15 cellular contexts compared by ENCODE assay signal in genomic region chr9:83312543-83312942, GRCh38.
DNase-seq lines count a peak whose midpoint lies in the region; TF ChIP-seq lines count a peak whose summit lies in the region.
"Had no signal": no experiment of that assay in that cellular context is flagged by ENCODE, and none has a peak within 500 bp of the region (broad histone marks: within the 10 kb centered on the region; RNA-seq: fewer than 3 reads in every experiment).

No MANE protein-coding gene starts in this region.

- no peak overlapping the region for H3K4me3 ChIP-seq in epithelial cell of esophagus (ENCODE audit: low read length)
- H3K4me3 ChIP-seq: PC-9, SK-N-MC had no signal

- no peaks in the 10 kb centered on the region for H3K27me3 Mint-ChIP-seq in T-helper 2 cell treated with Interferon-gamma antibody and Interleukin-4, amounts not matched to agents 5 μg/mL and 100 μg/mL, for 36 hours (ENCODE audit: low read depth)

- TF ChIP-seq CTCF in epithelial cell of esophagus (IDR thresholded peaks at IDR 0.05; ENCODE audit: insufficient read depth, low read depth, low read length, missing control alignments): no peak

- H3K4me3 Mint-ChIP-seq in T-helper 2 cell treated with Interferon-gamma antibody and Interleukin-4, amounts not matched to agents 5 μg/mL and 100 μg/mL, for 36 hours: no peak overlapping the region

- no peak overlapping the region for H3K27ac Mint-ChIP-seq in T-helper 2 cell treated with Interferon-gamma antibody and Interleukin-4, amounts not matched to agents 5 μg/mL and 100 μg/mL, for 36 hours

- no peaks in the 10 kb centered on the region for H3K4me1 Mint-ChIP-seq in T-helper 2 cell treated with Interferon-gamma antibody and Interleukin-4, amounts not matched to agents 5 μg/mL and 100 μg/mL, for 36 hours (ENCODE audit: low read depth)

- DNase-seq in COR-L47 (lab: John Stamatoyannopoulos, UW) (peak; percentile 80), NCI-H2029 (lab: John Stamatoyannopoulos, UW) (peak; percentile 78), NCI-H748 treated with DMSO at 0.1 percent for 48 hours (lab: John Stamatoyannopoulos, UW) (peak; percentile 69), epithelial cell of esophagus (ENCODE audit: low read depth) (peak; percentile 67), amygdala (lab: John Stamatoyannopoulos, UW) (no peak), NCI-H524 (lab: John Stamatoyannopoulos, UW) (no peak), glomerular visceral epithelial cell (ENCODE audit: extremely low spot score) (no peak)
- no peak for DNase-seq in T-helper 2 cell treated with Interferon-gamma antibody and Interleukin-4, amounts not matched to agents 5 μg/mL and 100 μg/mL, for 36 hours (ENCODE audit: low spot score)
- DNase-seq: C1 segment of cervical spinal cord, DMS153, H7, NCI-H187, PC-9, T-helper 1 cell had no signal

- no peaks in the 10 kb centered on the region for H3K36me3 Mint-ChIP-seq in T-helper 2 cell treated with Interferon-gamma antibody and Interleukin-4, amounts not matched to agents 5 μg/mL and 100 μg/mL, for 36 hours (ENCODE audit: low read depth)

- no peaks in the 10 kb centered on the region for H3K9me3 Mint-ChIP-seq in T-helper 2 cell treated with Interferon-gamma antibody and Interleukin-4, amounts not matched to agents 5 μg/mL and 100 μg/mL, for 36 hours

Comparison
In these comparisons a context has a peak if more than half of its experiments do, and no peak if none do; other contexts are left out.
1. DNase-seq: peak in COR-L47 (single experiment), NCI-H2029 (single experiment), NCI-H748 treated with DMSO at 0.1 percent for 48 hours (single experiment) and epithelial cell of esophagus (single experiment); none in amygdala (0 of 56), NCI-H524 (0 of 2), glomerular visceral epithelial cell (single experiment) and T-helper 2 cell treated with Interferon-gamma antibody and Interleukin-4, amounts not matched to agents 5 μg/mL and 100 μg/mL, for 36 hours (single experiment).